In the genomic region with DNA sequence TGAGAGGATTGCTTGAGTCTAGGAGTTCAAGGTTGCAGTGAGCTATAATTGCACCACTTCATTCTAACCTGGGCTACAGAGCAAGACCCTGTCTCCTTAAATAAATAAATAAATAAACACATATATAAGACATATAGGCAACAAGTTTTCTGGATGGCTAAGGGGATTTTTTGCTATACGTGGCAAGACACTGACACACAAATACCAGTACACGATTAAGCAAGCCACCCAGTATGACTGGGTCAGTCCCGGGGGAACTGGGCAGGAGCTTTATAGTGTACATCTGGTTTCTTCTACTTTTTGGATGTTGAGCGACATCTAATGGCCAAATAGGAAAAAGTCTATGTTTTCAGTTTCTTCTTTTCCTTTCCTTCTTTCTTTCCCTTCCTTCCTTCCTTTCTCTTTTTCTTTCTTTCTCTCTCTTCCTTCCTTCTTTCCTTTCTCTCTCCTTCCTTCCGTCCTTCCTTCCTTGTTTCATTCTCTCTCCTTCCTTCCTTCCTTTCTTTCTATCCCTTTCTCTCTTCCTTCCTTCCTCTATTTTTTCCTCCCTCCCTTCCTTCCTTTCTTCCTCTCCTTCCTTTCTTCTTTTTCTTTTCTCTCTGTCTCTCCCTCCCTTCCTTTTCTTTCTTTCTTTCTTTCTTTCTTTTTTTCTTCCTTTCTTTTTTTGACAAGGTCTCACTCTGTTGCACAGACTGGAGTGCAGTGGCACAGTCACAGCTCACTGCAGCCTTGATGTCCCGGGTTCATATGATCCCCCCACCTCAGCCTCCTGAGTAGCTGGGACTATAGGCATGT, we compare ENCODE assay signal across 8 cellular contexts. TPM values are rescaled to one million over a fixed set of nuclear protein-coding genes. Genes with fewer than 3 reads are reported as not detected.
DNase-seq lines count a peak whose midpoint lies in the region; ATAC-seq and TF ChIP-seq lines count a peak whose summit lies in the region.

No MANE protein-coding gene starts in this region.

- no peak overlapping the region for H3K27ac ChIP-seq in neuronal stem cell (replicated peaks; ENCODE audit: low read length)

- H3K4me3 Mint-ChIP-seq in activated T-cell treated with anti-CD3 and anti-CD28 coated beads, Interleukin-2, amount 50 U/mL, for 4 hours, result no peak overlapping the region

- no peak overlapping the region for H3K4me2 ChIP-seq in neuronal stem cell (ENCODE audit: insufficient read depth, low read length, poor library complexity, severe bottlenecking)

- no peak overlapping the region for H2BK5ac ChIP-seq in neuronal stem cell (ENCODE audit: low read length)

- no peaks in the 10 kb centered on the region for H3K27me3 Mint-ChIP-seq in activated T-cell treated with anti-CD3 and anti-CD28 coated beads, Interleukin-2, amount 50 U/mL, for 4 hours (ENCODE audit: low read depth)

- no peak overlapping the region for H3K18ac ChIP-seq in neuronal stem cell (ENCODE audit: low read length)

- no peak overlapping the region for H2AK5ac ChIP-seq in neuronal stem cell (ENCODE audit: low read depth, low read length)

- no peaks in the 10 kb centered on the region for H3K36me3 ChIP-seq in neuronal stem cell (replicated peaks in 1 of 2; ENCODE audit: control insufficient read depth in 2 of 2, insufficient read depth in 2 of 2, low read length in 2 of 2)

- H3K14ac ChIP-seq in neuronal stem cell (ENCODE audit: low read length), result no peak overlapping the region

- no peak overlapping the region for H2BK120ac ChIP-seq in neuronal stem cell (ENCODE audit: low read depth, low read length)

- H3K79me1 ChIP-seq in neuronal stem cell (ENCODE audit: low read depth, low read length), result no peaks in the 10 kb centered on the region

- peak; percentile 96 for ATAC-seq in GM21360 (IDR thresholded peaks at IDR 0.05; ENCODE audit: unreplicated experiment)
- ATAC-seq in HG03460 (IDR thresholded peaks at IDR 0.05; ENCODE audit: unreplicated experiment), result peak; percentile 98
- ATAC-seq in activated T-cell treated with anti-CD3 and anti-CD28 coated beads, Interleukin-2, amount 50 U/mL, for 4 hours, result peak; percentile 77 to 94

- H3K4me1 Mint-ChIP-seq in activated T-cell treated with anti-CD3 and anti-CD28 coated beads, Interleukin-2, amount 50 U/mL, for 4 hours (ENCODE audit: low read depth), result peaks cover 25% of the 10 kb centered on the region

- DNase-seq in EL (peak; percentile 91), NCI-H748 treated with DMSO at 0.1 percent for 48 hours (lab: John Stamatoyannopoulos, UW) (peak; percentile 57), fibroblast of pulmonary artery (ENCODE audit: low read depth) (peak; percentile 97), neuronal stem cell (ENCODE audit: low spot score) (peak; percentile 20), NCI-H128 (lab: John Stamatoyannopoulos, UW; ENCODE audit: unreplicated experiment) (no peak)
- DNase-seq in activated T-cell treated with anti-CD3 and anti-CD28 coated beads, Interleukin-2, amount 50 U/mL, for 4 hours, result peak; percentile 23

- no peaks in the 10 kb centered on the region for H3K27me3 ChIP-seq in neuronal stem cell (ENCODE audit: control insufficient read depth in 3 of 3, insufficient read depth in 3 of 3, low read depth in 1 of 3, low read length in 3 of 3)

- no peak overlapping the region for H3K9ac ChIP-seq in neuronal stem cell (ENCODE audit: low read depth, low read length, poor library complexity)

- WGBS in neuronal stem cell (ENCODE audit: extremely low coverage in 2 of 2, insufficient read length in 2 of 2, insufficient replicate concordance in 1 of 2), 2 donors, result no CpG with 5 or more reads among the region's 6 CpGs

- no peak overlapping the region for H3K23ac ChIP-seq in neuronal stem cell (ENCODE audit: low read depth, low read length, poor library complexity)

- H3K36me3 Mint-ChIP-seq in activated T-cell treated with anti-CD3 and anti-CD28 coated beads, Interleukin-2, amount 50 U/mL, for 4 hours (ENCODE audit: insufficient read depth), result no peaks in the 10 kb centered on the region

- peak overlapping the region; percentile 35 for H2AFZ ChIP-seq in neuronal stem cell (ENCODE audit: low read length)

- H3K9me3 ChIP-seq in neuronal stem cell (replicated peaks in 1 of 2; ENCODE audit: control insufficient read depth in 2 of 2, insufficient read depth in 1 of 2, low read depth in 1 of 2, low read length in 2 of 2), result no peaks in the 10 kb centered on the region

- H3K4me1 ChIP-seq in neuronal stem cell (ENCODE audit: control insufficient read depth in 2 of 2, insufficient read depth in 1 of 2, low read depth in 1 of 2, low read length in 2 of 2), result peaks cover 0 to 2% of the 10 kb centered on the region in 2 donors

- H3K9me3 Mint-ChIP-seq in activated T-cell treated with anti-CD3 and anti-CD28 coated beads, Interleukin-2, amount 50 U/mL, for 4 hours, result no peaks in the 10 kb centered on the region

- H4K8ac ChIP-seq in neuronal stem cell (ENCODE audit: low read depth, low read length), result no peak overlapping the region

- H3K4ac ChIP-seq in neuronal stem cell (ENCODE audit: low read length), result no peak overlapping the region

- peak; percentile 59 for TF ChIP-seq CTCF in fibroblast of pulmonary artery (IDR thresholded peaks at IDR 0.05; ENCODE audit: low read length, missing control alignments)

- no peak overlapping the region for H4K91ac ChIP-seq in neuronal stem cell (ENCODE audit: low read depth, low read length, poor library complexity)

- no peak overlapping the region for H2BK12ac ChIP-seq in neuronal stem cell (ENCODE audit: low read length)

- H3K4me3 ChIP-seq in fibroblast of pulmonary artery (replicated peaks; ENCODE audit: low read depth, low read length) (no peak overlapping the region), neuronal stem cell (ENCODE audit: low read length in 2 of 2) (no peak overlapping the region)

- H2BK15ac ChIP-seq in neuronal stem cell (ENCODE audit: low read length), result no peak overlapping the region

RNA-seq across cellular contexts. Expression of a gene that starts 47.0 kb away (rescaled TPM):
- 10 to 100 TPM; 14.5 to 45.5 (median 38.4) TPM for total RNA-seq in activated T-cell treated with anti-CD3 and anti-CD28 coated beads, Interleukin-2, amount 50 U/mL, for 4 hours
- polyA plus RNA-seq in neuronal stem cell (2013, experiment 1 of 2), result 60.1 TPM
- 58.0 TPM for polyA plus RNA-seq in neuronal stem cell (2013, experiment 2 of 2)

RNA-seq across cellular contexts. Expression of a gene that starts 56.2 kb away (rescaled TPM):
- 10 to 100 TPM in 1 of 3 donors, 1 to 10 TPM in 2; 9.0 to 11.3 (median 9.7) TPM for total RNA-seq in activated T-cell treated with anti-CD3 and anti-CD28 coated beads, Interleukin-2, amount 50 U/mL, for 4 hours
- polyA plus RNA-seq in neuronal stem cell (2013, experiment 1 of 2), result 13.3 TPM
- 14.0 TPM for polyA plus RNA-seq in neuronal stem cell (2013, experiment 2 of 2)
